Comparison of ENCODE assay signal across 13 cellular contexts in the genomic region with DNA sequence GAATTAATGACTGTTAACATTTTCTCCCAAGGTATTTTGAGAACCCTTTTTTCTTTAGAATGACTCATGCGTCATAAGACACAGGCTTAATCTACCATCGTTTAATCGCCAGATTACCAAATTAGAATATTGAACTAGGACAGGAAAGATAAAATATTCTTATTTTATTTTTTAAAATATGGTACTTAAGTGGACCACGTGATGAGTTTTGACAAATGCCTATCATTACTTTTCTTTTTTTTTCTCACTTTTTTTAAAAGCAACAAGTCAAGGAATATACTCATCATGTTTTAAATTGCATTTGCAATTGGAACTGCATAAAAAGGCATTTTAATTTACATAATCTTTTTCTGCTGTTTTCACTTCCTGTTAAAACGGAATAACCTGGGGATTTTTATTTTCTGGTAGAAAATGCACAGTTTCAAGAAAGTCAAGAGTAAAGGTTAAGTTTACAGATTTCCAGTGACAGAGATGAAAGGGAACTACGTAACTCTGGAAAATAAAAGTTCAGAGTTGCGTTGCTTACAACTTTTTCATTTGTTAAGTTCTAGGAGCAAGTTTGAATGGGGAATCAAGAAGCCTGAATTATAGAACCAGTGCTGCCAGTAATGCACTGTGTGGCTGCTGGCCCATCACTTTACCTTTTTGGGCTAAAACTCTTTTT. TPM values are rescaled to one million over a fixed set of nuclear protein-coding genes. Genes with fewer than 3 reads are reported as not detected.
A peak's percentile ranks its signal among the peaks of the same experiment; 100 is the strongest.
DNase-seq lines count a peak whose midpoint lies in the region; ATAC-seq, FAIRE-seq and TF ChIP-seq lines count a peak whose summit lies in the region.
"Had no signal": no experiment of that assay in that cellular context is flagged by ENCODE, and none has a peak within 500 bp of the region (broad histone marks: within the 10 kb centered on the region; RNA-seq: fewer than 3 reads in every experiment).

No MANE protein-coding gene starts in this region.

- TF ChIP-seq CTCF in K562 (IDR thresholded peaks at IDR 0.05 in 2 of 3, conservative IDR thresholded peaks at IDR 0.05 in 1 of 3; ENCODE audit: insufficient read depth in 2 of 3, low read depth in 1 of 3, low read length in 3 of 3) (no peak), D721Med (IDR thresholded peaks at IDR 0.05; ENCODE audit: insufficient read depth, missing control alignments) (no peak), stomach (IDR thresholded peaks at IDR 0.05) (no peak)

- CTCF ChIA-PET in K562 (lab: Yijun Ruan, JAX; ENCODE audit: low intra/inter-chr PET ratio), result no interaction called here

- H3K4me3 Mint-ChIP-seq in CD4-positive, CD25-positive, alpha-beta regulatory T cell, result peak overlapping the region in 3 of 4 donors; percentile 2 to 63 (median 59)

- TF ChIP-seq POLR2A in K562 (conservative IDR thresholded peaks at IDR 0.05) (no peak), stomach (IDR thresholded peaks at IDR 0.05) (no peak)

- no peak overlapping the region for H3K4me2 ChIP-seq in K562 (ENCODE audit: insufficient read depth, low read length)

- no peaks in the 10 kb centered on the region for H3K9me1 ChIP-seq in K562 (ENCODE audit: control insufficient read depth, insufficient read depth, low read length)

- no peak for FAIRE-seq in K562 (lab: Jason Lieb, UNC)
- FAIRE-seq in D721Med (lab: Jason Lieb, UNC), result no peak

- in situ Hi-C loops in K562 (cut with MboI), result no loop called here

- intact Hi-C loops in K562 (cut with micrococcal nuclease), result no loop called here
- intact Hi-C loops in stomach (cut with DNase I; ENCODE audit: low total_unique reads), result no loop called here

- H3K36me3 Mint-ChIP-seq in CD4-positive, CD25-positive, alpha-beta regulatory T cell, result peaks cover 19% of the 10 kb centered on the region

- no peaks in the 10 kb centered on the region for H3K9me3 Mint-ChIP-seq in CD4-positive, CD25-positive, alpha-beta regulatory T cell

- no peaks in the 10 kb centered on the region for H3K9me3 ChIP-seq in CD4-positive, CD25-positive, alpha-beta regulatory T cell (ENCODE audit: control insufficient read depth in 2 of 2, low read length in 2 of 2)
- H3K9me3 ChIP-seq in K562 (replicated peaks; ENCODE audit: control insufficient read depth, insufficient read depth, low read depth, low read length) (no peaks in the 10 kb centered on the region), stomach (no peaks in the 10 kb centered on the region)
- H3K9me3 ChIP-seq: Peyer's patch, right atrium auricular region had no signal

- POLR2A ChIA-PET in K562 (lab: Yijun Ruan, JAX), result no interaction called here

- DNase-seq in CD4-positive, CD25-positive, alpha-beta regulatory T cell, result peak in 1 of 3 donors; percentile 22
- DNase-seq in K562 (ENCODE audit: extremely low read depth in 1 of 4, low spot score in 3 of 4) (no peak), D721Med (ENCODE audit: insufficient read length, low spot score) (no peak), NCI-H1105 treated with DMSO at 0.1 percent for 48 hours (lab: John Stamatoyannopoulos, UW) (no peak), NCI-H1092 (lab: John Stamatoyannopoulos, UW) (no peak), stomach (no peak)
- DNase-seq: COR-L47, NCI-H146, Peyer's patch had no signal

- H3K4me3 ChIP-seq in CD4-positive, CD25-positive, alpha-beta regulatory T cell (ENCODE audit: low read depth, low read length), result peak overlapping the region; percentile 63
- H3K4me3 ChIP-seq in K562 (no peak overlapping the region), stomach (no peak overlapping the region)
- H3K4me3 ChIP-seq: Peyer's patch, right atrium auricular region had no signal

- H3K27ac Mint-ChIP-seq in CD4-positive, CD25-positive, alpha-beta regulatory T cell, result peak overlapping the region in 2 of 3 donors; percentile 81 to 83

- peak overlapping the region; percentile 48 for H3K27ac ChIP-seq in CD4-positive, CD25-positive, alpha-beta regulatory T cell (ENCODE audit: insufficient read depth, low read length, poor library complexity, severe bottlenecking)
- peak overlapping the region; percentile 43; the same call in 2 of the 3 replicates for H3K27ac ChIP-seq in K562 (ENCODE audit: extremely low read depth, low read depth, low read length)
- no peak overlapping the region for H3K27ac ChIP-seq in stomach
- H3K27ac ChIP-seq: right atrium auricular region had no signal

- H3K27me3 ChIP-seq in CD4-positive, CD25-positive, alpha-beta regulatory T cell (ENCODE audit: control insufficient read depth, insufficient read depth, low read length), result no peaks in the 10 kb centered on the region
- no peaks in the 10 kb centered on the region for H3K27me3 ChIP-seq in K562 (ENCODE audit: control insufficient read depth in 2 of 2, insufficient read depth in 2 of 2, low read length in 2 of 2)
- no peaks in the 10 kb centered on the region for H3K27me3 ChIP-seq in stomach
- H3K27me3 ChIP-seq: Peyer's patch, right atrium auricular region had no signal

- H3K9ac ChIP-seq in K562 (ENCODE audit: insufficient read depth in 1 of 2, low read depth in 2 of 2, low read length in 2 of 2), result 0 out of 4 replicates have a peak overlapping the region, but pooled peaks of 1 of the 2 experiments have one; percentile 17

- peaks cover 20 to 63% (median 57%) of the 10 kb centered on the region in 4 donors for H3K4me1 Mint-ChIP-seq in CD4-positive, CD25-positive, alpha-beta regulatory T cell

- peaks cover 18% of the 10 kb centered on the region for H3K4me1 ChIP-seq in CD4-positive, CD25-positive, alpha-beta regulatory T cell (ENCODE audit: control insufficient read depth, insufficient read depth, low read length, poor library complexity, severe bottlenecking)
- H3K4me1 ChIP-seq in K562 (replicated peaks in 1 of 2; ENCODE audit: control insufficient read depth in 2 of 2, insufficient read depth in 2 of 2, low read length in 2 of 2) (peaks cover 24 to 64% of the 10 kb centered on the region in 2 experiments), stomach (peaks cover 11 to 44% (median 31%) of the 10 kb centered on the region in 4 donors)

- WGBS in K562 (ENCODE audit: insufficient coverage, low coverage, missing lambda C conversion rate), result 36% methylated on average over 7 of the region's 7 CpGs
- WGBS in stomach, 5 donors, result 61 to 74% (median 68%) methylated on average over 7 of the region's 7 CpGs

- BruUV-seq in K562 (replicated peaks; lab: Mats Ljungman, UMichigan), result no TSS peak

- H3K79me2 ChIP-seq in K562 (ENCODE audit: control insufficient read depth, insufficient read depth, low read length), result peaks cover 35% of the 10 kb centered on the region

- TF ChIP-seq RAD21 in K562 (CRISPR knock-in tag; conservative IDR thresholded peaks at IDR 0.05 in 1 of 2, IDR thresholded peaks at IDR 0.05 in 1 of 2), result no peak

- ATAC-seq in CD4-positive, CD25-positive, alpha-beta regulatory T cell (ENCODE audit: low read depth in 2 of 2), result peak in 1 of 2 donors; percentile 22
- ATAC-seq in GM19324 (IDR thresholded peaks at IDR 0.05; ENCODE audit: low FRiP score, unreplicated experiment) (peak; percentile 29), HG03432 (IDR thresholded peaks at IDR 0.05; ENCODE audit: unreplicated experiment) (peak; percentile 39), K562 (no peak)

- no peaks in the 10 kb centered on the region; the same call in 1 of the 2 replicates for H4K20me1 ChIP-seq in K562 (replicated peaks; ENCODE audit: control insufficient read depth, insufficient read depth, low read length)

- no peaks in the 10 kb centered on the region for H3K27me3 Mint-ChIP-seq in CD4-positive, CD25-positive, alpha-beta regulatory T cell

- peaks cover 19% of the 10 kb centered on the region for H3K36me3 ChIP-seq in CD4-positive, CD25-positive, alpha-beta regulatory T cell (ENCODE audit: control insufficient read depth, insufficient read depth, low read length)
- H3K36me3 ChIP-seq in K562 (ENCODE audit: control insufficient read depth, insufficient read depth, low read length) (peaks cover 23% of the 10 kb centered on the region), stomach (peaks cover 3 to 26% (median 21%) of the 10 kb centered on the region in 4 donors)

- TF ChIP-seq EP300 in K562 (IDR thresholded peaks at IDR 0.05; ENCODE audit: low read length) (no peak), stomach (IDR thresholded peaks at IDR 0.05) (no peak)

- peak overlapping the region; percentile 26 for H2AFZ ChIP-seq in K562 (ENCODE audit: low read depth, low read length)

RNA-seq across cellular contexts. Expression of a gene that starts 23.6 kb away (rescaled TPM):
- 61.4 TPM for total RNA-seq in CD4-positive, CD25-positive, alpha-beta regulatory T cell
- polyA plus RNA-seq in CD4-positive, CD25-positive, alpha-beta regulatory T cell, result 10 to 100 TPM; 23.5 to 46.3 (median 27.5) TPM
- 10.4 and 14.0 TPM in 2 replicates for total RNA-seq in K562 (2011; cell fraction: chromatin; rRNA removed; ENCODE audit: low replicate concordance)
- total RNA-seq in K562 (2011; cell fraction: nucleolus; rRNA removed), result 19.2 and 21.1 TPM in 2 replicates
- 14.0 and 17.1 TPM in 2 replicates for total RNA-seq in K562 (2011; cell fraction: nucleoplasm; rRNA removed)
- 39.0 and 52.8 TPM in 2 replicates for total RNA-seq in K562 (2014; rRNA removed)
- total RNA-seq in K562 (2014; rRNA removed; fragmentation: Illumina TruSeq; extraction: Trizol), result 22.6 and 23.4 TPM in 2 replicates
- total RNA-seq in K562 (2015; rRNA removed; fragmentation: Illumina TruSeq; extraction: Trizol), result 24.6 and 24.8 TPM in 2 replicates
- total RNA-seq in K562 (2021), result 32.9 and 33.6 TPM in 2 replicates
- 34.9 and 37.8 TPM in 2 replicates for polyA plus RNA-seq in K562 (2011; rRNA removed)
- 51.5 and 163 TPM in 2 replicates for polyA plus RNA-seq in K562 (2011; cell fraction: cytosol; rRNA removed)
- 35.1 and 65.2 TPM in 2 replicates for polyA plus RNA-seq in K562 (2011; cell fraction: nucleus; rRNA removed)
- 19.7 and 22.9 TPM in 2 replicates for polyA plus RNA-seq in K562 (2012)
- polyA plus RNA-seq in K562 (2014; fragmentation: Illumina TruSeq; extraction: Trizol), result 26.9 and 34.4 TPM in 2 replicates
- 1 to 10 TPM; 4.8 to 7.5 TPM for polyA plus RNA-seq in K562 (2014; fragmentation: Nextera tagmentation; extraction: Ambion mirVana)
- polyA plus RNA-seq in K562 (2014; rRNA removed), result 29.9 and 34.5 TPM in 2 replicates
- polyA minus RNA-seq in K562 (2011; rRNA and poly(A)+ RNA removed), result 25.2 and 48.9 TPM in 2 replicates
- polyA minus RNA-seq in K562 (2011; cell fraction: cytosol; rRNA and poly(A)+ RNA removed), result 32.4 and 42.9 TPM in 2 replicates
- 12.4 and 12.8 TPM in 2 replicates for polyA minus RNA-seq in K562 (2011; cell fraction: nucleus; rRNA and poly(A)+ RNA removed)
- 10 to 100 TPM; 13.8 to 36.6 (median 26.6) TPM for total RNA-seq in stomach
- polyA plus RNA-seq in stomach, result 10 to 100 TPM; 14.9 to 18.6 (median 17.2) TPM

RNA-seq across cellular contexts. Expression of a gene that starts 35.6 kb away (rescaled TPM):
- not detected for total RNA-seq in CD4-positive, CD25-positive, alpha-beta regulatory T cell
- polyA plus RNA-seq in CD4-positive, CD25-positive, alpha-beta regulatory T cell, result under 1 TPM in 2 of 4 donors, not detected in 2; 0.17 to 0.77 TPM
- total RNA-seq in K562 (2011; cell fraction: chromatin; rRNA removed; ENCODE audit: low replicate concordance), result 0.14 TPM in 1 of 2 replicates, not detected in the other
- total RNA-seq in K562 (2011; cell fraction: nucleolus; rRNA removed), result not detected in 2 replicates
- not detected in 2 replicates for total RNA-seq in K562 (2011; cell fraction: nucleoplasm; rRNA removed)
- not detected in 2 replicates for total RNA-seq in K562 (2014; rRNA removed)
- total RNA-seq in K562 (2014; rRNA removed; fragmentation: Illumina TruSeq; extraction: Trizol), result not detected in 2 replicates
- total RNA-seq in K562 (2015; rRNA removed; fragmentation: Illumina TruSeq; extraction: Trizol), result not detected in 2 replicates
- total RNA-seq in K562 (2021), result not detected in 2 replicates
- polyA plus RNA-seq in K562 (2011; rRNA removed), result not detected in 2 replicates
- polyA plus RNA-seq in K562 (2011; cell fraction: cytosol; rRNA removed), result not detected in 2 replicates
- polyA plus RNA-seq in K562 (2011; cell fraction: nucleus; rRNA removed), result not detected in 2 replicates
- not detected in 2 replicates for polyA plus RNA-seq in K562 (2012)
- polyA plus RNA-seq in K562 (2014; fragmentation: Illumina TruSeq; extraction: Trizol), result not detected in 2 replicates
- polyA plus RNA-seq in K562 (2014; fragmentation: Nextera tagmentation; extraction: Ambion mirVana), result not detected
- not detected in 2 replicates for polyA plus RNA-seq in K562 (2014; rRNA removed)
- not detected in 2 replicates for polyA minus RNA-seq in K562 (2011; rRNA and poly(A)+ RNA removed)
- polyA minus RNA-seq in K562 (2011; cell fraction: cytosol; rRNA and poly(A)+ RNA removed), result not detected in 2 replicates
- 0.13 TPM in 1 of 2 replicates, not detected in the other for polyA minus RNA-seq in K562 (2011; cell fraction: nucleus; rRNA and poly(A)+ RNA removed)
- total RNA-seq in stomach, result under 1 TPM in 1 of 5 donors, not detected in 4; 0.37 TPM
- polyA plus RNA-seq in stomach, result not detected
- total RNA-seq: lung microvascular endothelial cell, Peyer's patch, right atrium auricular region had no signal

Comparison
In these comparisons a context has a peak if more than half of its experiments do, and no peak if none do; other contexts are left out.
1. H3K27ac ChIP-seq: peak in CD4-positive, CD25-positive, alpha-beta regulatory T cell (single experiment) and K562 (single experiment); none in stomach (0 of 5).